1 cellular context compared by ENCODE assay signal in the genomic region with DNA sequence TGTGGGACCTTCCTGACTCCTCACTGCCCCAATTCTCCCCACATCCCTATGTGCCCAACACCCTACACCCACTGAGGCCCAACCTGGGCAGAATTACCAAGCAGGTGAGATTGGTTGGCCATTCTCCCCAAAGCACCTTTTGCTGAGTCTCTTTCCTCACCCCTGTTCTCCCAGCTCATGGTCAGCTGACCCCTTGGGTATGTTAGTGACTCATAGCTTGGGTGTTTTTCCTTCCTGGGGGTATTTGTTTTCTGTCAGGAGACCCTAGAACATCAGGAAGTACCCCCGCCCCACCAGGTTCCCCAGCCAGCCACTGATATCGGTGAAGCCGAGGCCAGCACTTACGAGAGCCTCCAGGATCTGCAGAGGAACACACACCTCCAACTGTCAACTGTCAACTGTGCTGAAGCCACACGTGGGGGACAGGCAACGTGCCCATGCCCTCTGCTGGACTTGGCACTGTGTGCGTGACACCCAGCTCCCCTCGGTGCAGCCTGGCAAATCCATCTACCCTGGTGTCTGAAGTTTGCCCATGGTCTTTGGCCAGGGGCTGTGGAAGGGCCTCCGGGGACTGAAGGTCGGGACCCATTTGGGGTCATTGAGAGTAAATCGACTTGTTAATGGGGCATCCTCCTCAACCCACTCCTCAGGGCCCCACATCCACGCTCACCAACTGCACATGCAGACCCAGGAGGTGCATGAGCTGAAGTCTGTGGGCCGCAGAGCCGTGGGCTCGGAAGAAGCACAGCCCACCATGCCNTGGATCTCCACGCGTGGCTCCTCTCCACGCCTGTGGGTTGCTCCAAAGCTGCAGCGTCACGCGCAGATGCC.
TF ChIP-seq lines count a peak whose summit lies in the region.

No MANE protein-coding gene starts in this region.

TF ChIP-seq in IMR-90, 13 proteins besides CTCF, POLR2A, EP300 and RAD21:
- TF ChIP-seq FOS (IDR thresholded peaks at IDR 0.05; ENCODE audit: low read depth, low read length) (no peak), USF2 (IDR thresholded peaks at IDR 0.05; ENCODE audit: low read depth, low read length) (peak; percentile 31; the same call in 1 of the 2 replicates)
